Comparison of ENCODE assay signal across 18 cellular contexts in genomic region chr1:9440261-9440660, GRCh38.
DNase-seq lines count a peak whose midpoint lies in the region; FAIRE-seq and TF ChIP-seq lines count a peak whose summit lies in the region.
"Had no signal": no experiment of that assay in that cellular context is flagged by ENCODE, and none has a peak within 500 bp of the region (broad histone marks: within the 10 kb centered on the region; RNA-seq: fewer than 3 reads in every experiment).

No MANE protein-coding gene starts in this region.

- no peak for FAIRE-seq in astrocyte (lab: Jason Lieb, UNC)
- FAIRE-seq: D721Med, GM12891 had no signal

- H2BK5ac ChIP-seq in mesenchymal stem cell (ENCODE audit: low read depth, low read length, poor library complexity, severe bottlenecking): no peak overlapping the region

- no peaks in the 10 kb centered on the region for H3K36me3 ChIP-seq in astrocyte (ENCODE audit: insufficient read depth, low read length)
- no peaks in the 10 kb centered on the region for H3K36me3 ChIP-seq in mesenchymal stem cell (ENCODE audit: control insufficient read depth in 1 of 2, insufficient read depth in 2 of 2, low read depth in 1 of 2, low read length in 2 of 2)
- H3K36me3 ChIP-seq: SJSA1 had no signal

- no peak overlapping the region for H3K4ac ChIP-seq in mesenchymal stem cell (ENCODE audit: low read depth in 1 of 2, low read length in 2 of 2)

- H3K9ac ChIP-seq in astrocyte (ENCODE audit: low read length) (no peak overlapping the region), mesenchymal stem cell (ENCODE audit: low read length) (no peak overlapping the region)

- H4K8ac ChIP-seq in mesenchymal stem cell (ENCODE audit: low read length): no peak overlapping the region

- H2AFZ ChIP-seq in astrocyte (ENCODE audit: low read depth, low read length) (no peak overlapping the region), mesenchymal stem cell (ENCODE audit: low read depth, low read length) (no peak overlapping the region)

- no peak overlapping the region for H3K23ac ChIP-seq in mesenchymal stem cell (ENCODE audit: low read length in 2 of 2)

- no peak for TF ChIP-seq CTCF in RWPE1 (conservative IDR thresholded peaks at IDR 0.05; ENCODE audit: low read depth)
- no peak for TF ChIP-seq CTCF in astrocyte (IDR thresholded peaks at IDR 0.05; ENCODE audit: insufficient read depth, low read depth, low read length)

- H3K14ac ChIP-seq in mesenchymal stem cell (ENCODE audit: low read length in 2 of 2): no peak overlapping the region

- no peak overlapping the region for H3K4me3 Mint-ChIP-seq in astrocyte (ENCODE audit: unreplicated experiment)

- peaks cover 49% of the 10 kb centered on the region for H3K4me1 ChIP-seq in astrocyte (ENCODE audit: insufficient read depth, low read length)
- peaks cover 47% of the 10 kb centered on the region for H3K4me1 ChIP-seq in mesenchymal stem cell (ENCODE audit: control insufficient read depth, insufficient read depth, low read depth, low read length)

- H3K27ac ChIP-seq in RWPE1 (peak overlapping the region; percentile 7; the same call in 1 of the 2 replicates), astrocyte (ENCODE audit: low read depth, low read length) (no peak overlapping the region), mesenchymal stem cell (ENCODE audit: low read length, poor library complexity, severe bottlenecking) (peak overlapping the region; percentile 92), substantia nigra (ENCODE audit: low read depth, low read length, poor library complexity, severe bottlenecking) (peak overlapping the region; percentile 1)
- H3K27ac ChIP-seq: C4-2B, SJSA1 had no signal

- peak overlapping the region in 1 of 2 experiments; percentile 64 for H2BK12ac ChIP-seq in mesenchymal stem cell (ENCODE audit: low read length in 2 of 2)

- H3K79me1 ChIP-seq in mesenchymal stem cell (replicated peaks; ENCODE audit: low read length, poor library complexity, severe bottlenecking): no peaks in the 10 kb centered on the region

- peak overlapping the region in 1 of 2 experiments; percentile 70 for H3K18ac ChIP-seq in mesenchymal stem cell (ENCODE audit: low read depth in 1 of 2, low read length in 2 of 2)

- no peaks in the 10 kb centered on the region for H3K9me3 Mint-ChIP-seq in astrocyte (ENCODE audit: unreplicated experiment)

- no peaks in the 10 kb centered on the region for H3K27me3 ChIP-seq in astrocyte (ENCODE audit: insufficient read depth, low read length)
- no peaks in the 10 kb centered on the region for H3K27me3 ChIP-seq in mesenchymal stem cell (ENCODE audit: control insufficient read depth in 1 of 2, insufficient read depth in 1 of 2, low read length in 2 of 2)
- H3K27me3 ChIP-seq: SJSA1 had no signal

- no peaks in the 10 kb centered on the region for H3K9me3 ChIP-seq in astrocyte (ENCODE audit: insufficient read depth, low read depth, low read length)
- H3K9me3 ChIP-seq in mesenchymal stem cell (ENCODE audit: control insufficient read depth, low read length): no peaks in the 10 kb centered on the region
- H3K9me3 ChIP-seq: SJSA1 had no signal

- 94% methylated on average over 5 of the region's 7 CpGs for WGBS in mesenchymal stem cell

- H3K36me3 Mint-ChIP-seq in astrocyte (ENCODE audit: low read depth, unreplicated experiment): peaks cover 6% of the 10 kb centered on the region

- no peak overlapping the region for H4K91ac ChIP-seq in mesenchymal stem cell (ENCODE audit: low read length)

- H3K4me3 ChIP-seq in astrocyte (ENCODE audit: insufficient read depth, low read depth, low read length) (no peak overlapping the region), mesenchymal stem cell (ENCODE audit: insufficient read depth in 1 of 2, low read depth in 1 of 2, low read length in 2 of 2) (no peak overlapping the region)
- H3K4me3 ChIP-seq: SJSA1 had no signal

- H3K27ac Mint-ChIP-seq in astrocyte (ENCODE audit: unreplicated experiment): peak overlapping the region; percentile 72

- H3K27me3 Mint-ChIP-seq in astrocyte (ENCODE audit: low read depth, unreplicated experiment): no peaks in the 10 kb centered on the region

- no peak overlapping the region for H2BK15ac ChIP-seq in mesenchymal stem cell (ENCODE audit: low read depth, poor library complexity, severe bottlenecking)

- CTCF ChIA-PET in RWPE1 (lab: Yijun Ruan, JAX): interaction anchor here (1.1 to 1.2 kb wide), 2 partner anchors 15 to 51 kb away, joined by 3 to 4 read pairs; no protein-coding TSS in a partner anchor

- H2AK5ac ChIP-seq in mesenchymal stem cell (ENCODE audit: low read length, severe bottlenecking): peak overlapping the region; percentile 98

- peaks cover 58% of the 10 kb centered on the region for H3K4me1 Mint-ChIP-seq in astrocyte (ENCODE audit: low read depth, unreplicated experiment)

- POLR2A ChIA-PET in RWPE1 (lab: Yijun Ruan, JAX; ENCODE audit: low non-redundant PET): no interaction called here

- no peak for DNase-seq in RWPE1 (ENCODE audit: low spot score)
- DNase-seq in astrocyte (ENCODE audit: low read depth): no peak
- DNase-seq in mesenchymal stem cell: no peak
- no peak for DNase-seq in substantia nigra (lab: John Stamatoyannopoulos, UW)
- no peak for DNase-seq in RPMI8226
- DNase-seq in Kasumi-1 (lab: John Stamatoyannopoulos, UW): no peak
- DNase-seq in NCI-H526 treated with DMSO at 0.1 percent for 48 hours (lab: John Stamatoyannopoulos, UW): no peak
- DNase-seq: AML-193, GOT3, NCI-H1048, NCI-H1436, NCI-H1930, NCI-H226, NCI-H524 had no signal

- H3K4me2 ChIP-seq in astrocyte (ENCODE audit: low read length) (no peak overlapping the region), mesenchymal stem cell (ENCODE audit: low read length, poor library complexity, severe bottlenecking) (no peak overlapping the region)

- H3K79me2 ChIP-seq in astrocyte (ENCODE audit: insufficient read depth, low read length): no peaks in the 10 kb centered on the region

- H4K20me1 ChIP-seq in astrocyte (ENCODE audit: insufficient read depth, low read length): no peaks in the 10 kb centered on the region

- no peak overlapping the region for H2BK120ac ChIP-seq in mesenchymal stem cell (ENCODE audit: low read depth, low read length)
